In the genomic region with DNA sequence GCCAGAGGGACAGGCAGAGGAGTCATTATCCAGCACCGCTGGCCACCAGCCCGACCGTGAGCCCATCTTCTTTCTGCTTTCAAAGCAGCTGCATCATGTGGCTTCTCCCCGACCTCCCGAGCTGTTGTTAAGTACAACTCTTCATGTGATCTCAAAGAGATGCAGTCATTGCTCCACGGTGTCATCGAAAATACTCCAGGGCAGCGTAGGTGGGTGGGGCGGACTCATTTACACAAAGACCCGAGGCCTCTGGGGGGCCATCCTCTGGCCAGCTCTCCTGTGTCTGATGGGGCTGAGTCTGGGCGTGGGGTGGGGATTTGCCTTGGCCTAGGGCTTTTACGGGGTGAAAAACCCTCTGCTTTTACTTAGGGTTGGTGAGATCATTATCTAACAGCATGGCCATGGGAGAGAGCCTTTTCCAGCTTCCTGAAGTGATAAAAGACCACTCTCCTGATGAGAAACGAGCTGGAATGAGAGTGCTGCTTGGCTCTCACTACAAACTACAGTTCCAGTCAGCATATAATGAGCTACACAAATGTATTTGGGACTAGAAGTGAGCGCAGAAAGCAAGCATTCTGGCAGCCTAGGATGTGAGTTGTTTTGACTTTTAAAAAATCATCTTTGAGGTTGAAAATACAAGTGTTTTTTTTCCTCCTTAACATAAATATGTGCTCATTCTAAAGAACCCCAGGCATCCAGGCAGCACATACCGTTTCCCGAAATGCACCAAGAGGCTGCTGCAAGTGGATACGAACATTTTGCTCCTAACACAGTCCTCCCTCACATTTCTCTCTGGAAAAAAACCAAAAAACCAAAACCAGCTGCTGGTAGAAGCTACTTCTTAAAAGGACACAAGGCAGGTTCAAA, we compare ENCODE assay signal across 11 cellular contexts.
DNase-seq lines count a peak whose midpoint lies in the region; ATAC-seq and TF ChIP-seq lines count a peak whose summit lies in the region.
"Had no signal": no experiment of that assay in that cellular context is flagged by ENCODE, and none has a peak within 500 bp of the region (broad histone marks: within the 10 kb centered on the region; RNA-seq: fewer than 3 reads in every experiment).

No MANE protein-coding gene starts in this region.

- H3K4me1 ChIP-seq in hepatocyte (ENCODE audit: insufficient read depth) = peaks cover 67% of the 10 kb centered on the region
- H3K4me1 ChIP-seq in rectal smooth muscle tissue (ENCODE audit: control insufficient read depth, insufficient read depth, low read length) = peaks cover 42% of the 10 kb centered on the region

- H3K4me3 ChIP-seq in hepatocyte = no peak overlapping the region
- no peak overlapping the region for H3K4me3 ChIP-seq in rectal smooth muscle tissue (ENCODE audit: low read length)

- H3K9me2 ChIP-seq in hepatocyte (replicated peaks; ENCODE audit: insufficient read depth) = no peaks in the 10 kb centered on the region

- H3K79me2 ChIP-seq in hepatocyte = no peaks in the 10 kb centered on the region

- no peaks in the 10 kb centered on the region for H4K20me1 ChIP-seq in hepatocyte (ENCODE audit: insufficient read depth, poor library complexity, severe bottlenecking)

- H3K9ac ChIP-seq in rectal smooth muscle tissue (ENCODE audit: low read length) = no peak overlapping the region

- DNase-seq in ELF-1 (ENCODE audit: low read depth, low spot score) = peak; percentile 76
- peak; percentile 69 for DNase-seq in amniotic epithelial cell (ENCODE audit: low read depth)
- peak; percentile 62 for DNase-seq in hepatocyte (ENCODE audit: low spot score)
- no peak for DNase-seq in stimulated activated CD4-positive, alpha-beta T cell treated with anti-CD3 and anti-CD28 coated beads, Interleukin-2, amount 100 ng/mL, for 24 hours
- no peak for DNase-seq in G401 (ENCODE audit: low spot score)
- DNase-seq: activated CD4-positive, CD25-positive, alpha-beta regulatory T cell treated with anti-CD3 and anti-CD28 coated beads, Interleukin-2, amount 50 U/mL, for 72 hours; naive thymus-derived CD8-positive, alpha-beta T cell; NCI-H1436 had no signal

- TF ChIP-seq CTCF in hepatocyte (IDR thresholded peaks at IDR 0.05; ENCODE audit: poor library complexity) = no peak

- WGBS in hepatocyte (ENCODE audit: low lambda C conversion rate, missing lambda C conversion rate) = 43% methylated on average over 17 of the region's 17 CpGs

- in situ Hi-C loops in G401 (cut with HindIII; ENCODE audit: low sequenced_read_pairs) = no loop called here

- H2AFZ ChIP-seq in hepatocyte = no peak overlapping the region

- no peaks in the 10 kb centered on the region for H3K9me3 ChIP-seq in hepatocyte (ENCODE audit: low read depth)

- peak overlapping the region; percentile 30 for H3K4me2 ChIP-seq in hepatocyte

- no peak for ATAC-seq in GM19351 (IDR thresholded peaks at IDR 0.05; ENCODE audit: unreplicated experiment)
- ATAC-seq in HG03469 (IDR thresholded peaks at IDR 0.05; ENCODE audit: unreplicated experiment) = no peak
- ATAC-seq: naive thymus-derived CD8-positive, alpha-beta T cell had no signal

- H3K36me3 ChIP-seq in hepatocyte (replicated peaks; ENCODE audit: insufficient read depth, low read depth) (no peaks in the 10 kb centered on the region), rectal smooth muscle tissue (ENCODE audit: control insufficient read depth, insufficient read depth, low read length) (no peaks in the 10 kb centered on the region)

- no peaks in the 10 kb centered on the region for H3K27me3 ChIP-seq in hepatocyte
- no peaks in the 10 kb centered on the region for H3K27me3 ChIP-seq in rectal smooth muscle tissue (ENCODE audit: control insufficient read depth, insufficient read depth, low read length)

- H3K27ac ChIP-seq in hepatocyte (peak overlapping the region; percentile 82), rectal smooth muscle tissue (ENCODE audit: low read depth, low read length) (peak overlapping the region; percentile 81)

Comparison
In these comparisons a context has a peak if more than half of its experiments do, and no peak if none do; other contexts are left out.
1. DNase-seq: peak in ELF-1 (single experiment), amniotic epithelial cell (single experiment) and hepatocyte (single experiment); none in stimulated activated CD4-positive, alpha-beta T cell treated with anti-CD3 and anti-CD28 coated beads, Interleukin-2, amount 100 ng/mL, for 24 hours (0 of 2) and G401 (single experiment).